8 cellular contexts compared by ENCODE assay signal in the genomic region with DNA sequence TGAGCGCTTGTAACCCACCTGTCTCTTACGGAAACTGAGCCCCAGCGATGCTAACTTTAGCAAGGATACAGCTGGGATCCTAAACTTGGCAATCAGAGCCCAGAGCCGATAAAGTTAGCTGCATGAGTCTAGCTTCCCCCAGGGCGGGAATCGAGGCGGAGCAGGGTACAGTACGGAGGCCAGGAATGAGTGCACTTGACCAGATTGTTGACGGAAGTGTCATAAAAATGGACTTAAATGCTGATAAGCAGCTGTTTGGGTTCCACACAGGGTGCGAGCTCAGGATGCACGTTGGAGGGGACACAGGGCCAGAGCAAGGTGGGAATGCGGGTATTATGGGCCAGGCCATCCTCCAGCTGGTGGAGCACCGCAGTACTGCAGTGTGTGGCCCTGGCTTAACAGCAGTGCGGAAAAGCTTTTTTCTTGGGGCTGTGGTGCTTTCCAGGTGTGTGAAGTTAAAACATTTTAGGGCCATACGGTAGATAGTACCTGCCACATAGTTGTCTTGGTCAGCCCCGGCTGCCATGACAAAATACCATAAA. TPM values are rescaled to one million over a fixed set of nuclear protein-coding genes. Genes with fewer than 3 reads are reported as not detected.
DNase-seq lines count a peak whose midpoint lies in the region; ATAC-seq and TF ChIP-seq lines count a peak whose summit lies in the region.
"Not testable (repeated sequence)": the region's sequence is repeated elsewhere in the genome, so short reads cannot be mapped to it uniquely, and the experiment has no call there.

No MANE protein-coding gene starts in this region.

- H3K4me1 ChIP-seq in HUES48 (ENCODE audit: control insufficient read depth, insufficient read depth, low read length); SJSA1 (replicated peaks); adipocyte (ENCODE audit: control insufficient read depth, insufficient read depth, low read length): not testable (repeated sequence)
- H3K4me1 ChIP-seq in transverse colon: peaks cover 0 to 17% (median 5%) of the 10 kb centered on the region in 4 donors

- not testable (repeated sequence) for H3K27me3 ChIP-seq in HUES48 (ENCODE audit: control insufficient read depth, insufficient read depth, low read length); SJSA1 (replicated peaks); adipocyte (replicated peaks; ENCODE audit: control insufficient read depth, insufficient read depth, low read length); transverse colon

- intact Hi-C loops in Right ventricle myocardium inferior (cut with DNase I); transverse colon (cut with DNase I; ENCODE audit: low total_unique reads): not testable (repeated sequence)

- H3K4me3 ChIP-seq in HFF-Myc (replicated peaks; ENCODE audit: low read depth, low read length) (peak overlapping the region; percentile 73), HUES48 (ENCODE audit: low read depth, low read length) (peak overlapping the region; percentile 82), SJSA1 (peak overlapping the region; percentile 44), adipocyte (ENCODE audit: low read length) (peak overlapping the region; percentile 92), transverse colon (peak overlapping the region; percentile 39 to 75 (median 51))

- H3K4me1 Mint-ChIP-seq in neural crest cell: peaks cover 37% of the 10 kb centered on the region

- H3K4me3 Mint-ChIP-seq in neural crest cell: peak overlapping the region; percentile 99

- peaks cover 12% of the 10 kb centered on the region; the same call in 1 of the 2 replicates for H3K36me3 ChIP-seq in HUES48 (ENCODE audit: control insufficient read depth, insufficient read depth, low read length)
- H3K36me3 ChIP-seq in SJSA1; adipocyte (ENCODE audit: control insufficient read depth, insufficient read depth, low read length, severe bottlenecking); transverse colon: not testable (repeated sequence)

- H3K9me3 Mint-ChIP-seq in neural crest cell: not testable (repeated sequence)

- TF ChIP-seq POLR2A in GM18505 (IDR thresholded peaks at IDR 0.05; ENCODE audit: borderline replicate concordance, extremely low read depth, insufficient read depth, insufficient read length); transverse colon (IDR thresholded peaks at IDR 0.05): not testable (repeated sequence)

- not testable (repeated sequence) for H3K36me3 Mint-ChIP-seq in neural crest cell (ENCODE audit: low read depth)

- not testable (repeated sequence) for TF ChIP-seq CTCF in HFF-Myc (IDR thresholded peaks at IDR 0.05; ENCODE audit: low read depth, low read length, missing control alignments)
- TF ChIP-seq CTCF in neural crest cell (conservative IDR thresholded peaks at IDR 0.05): peak; percentile 68
- TF ChIP-seq CTCF in transverse colon (IDR thresholded peaks at IDR 0.05): peak; percentile 30 to 73 (median 37)

- 4% methylated on average over 11 of the region's 16 CpGs; no CpG with 5 or more reads in 1 of the 2 donors for WGBS in transverse colon (ENCODE audit: low coverage in 1 of 2), 2 donors

- not testable (repeated sequence) for H3K27me3 Mint-ChIP-seq in neural crest cell (ENCODE audit: low read depth)

- peak overlapping the region; percentile 99 for H3K27ac Mint-ChIP-seq in neural crest cell (ENCODE audit: unreplicated experiment)

- peak; percentile 42 for ATAC-seq in GM18505 (IDR thresholded peaks at IDR 0.05; ENCODE audit: unreplicated experiment)
- ATAC-seq in Right ventricle myocardium inferior: peak; percentile 23

- not testable (repeated sequence) for H3K9me3 ChIP-seq in HUES48 (ENCODE audit: control insufficient read depth, insufficient read depth, low read length); SJSA1 (replicated peaks); adipocyte (ENCODE audit: control insufficient read depth, low read length); transverse colon

- in situ Hi-C loops in transverse colon (cut with MboI; ENCODE audit: low pct_ligation_motif_present in 1 of 4, low pct_unique_long_range_greater_than_20kb in 1 of 4, low sequenced_read_pairs in 3 of 4): not testable (repeated sequence)

- H3K9ac ChIP-seq in HUES48 (ENCODE audit: low read depth, low read length) (peak overlapping the region; percentile 72), adipocyte (ENCODE audit: low read length) (peak overlapping the region; percentile 85)

- DNase-seq in HFF-Myc (ENCODE audit: extremely low read depth, low read depth); SJSA1 (ENCODE audit: low read depth in 1 of 2, low spot score in 2 of 2); adipocyte (ENCODE audit: low read depth); Right ventricle myocardium inferior (ENCODE audit: missing footprints); neural crest cell (ENCODE audit: low read depth, low spot score); transverse colon: not testable (repeated sequence)

- TF ChIP-seq EP300 in transverse colon (IDR thresholded peaks at IDR 0.05; ENCODE audit: low read depth): not testable (repeated sequence)

- peak overlapping the region; percentile 95 for H3K27ac ChIP-seq in HUES48 (ENCODE audit: low read depth, low read length)
- peak overlapping the region; percentile 82 for H3K27ac ChIP-seq in SJSA1
- peak overlapping the region; percentile 80 to 94 (median 90) for H3K27ac ChIP-seq in transverse colon

RNA-seq across cellular contexts. Expression of gene DDX11, which starts 0.7 kb away (rescaled TPM):
- total RNA-seq in SJSA1 (2014; rRNA removed; shearing (Covaris generic)): 16.9 and 34.0 TPM in 2 replicates
- 6.5 TPM for total RNA-seq in Right ventricle myocardium inferior
- total RNA-seq in neural crest cell: 199 and 202 TPM in 2 replicates
- total RNA-seq in transverse colon: 100 to 1,000 TPM in 1 of 4 donors, 10 to 100 TPM in 3; 28.6 to 161 (median 46.5) TPM
